Comparison of ENCODE assay signal across 1 cellular context in genomic region chr12:120116443-120116791, GRCh38.
TF ChIP-seq lines count a peak whose summit lies in the region.

TSS of gene RAB35 (minus strand) at chr12:120116753. CDS start at chr12:120116650, 103 bp downstream.

TF ChIP-seq in GM12878, 131 proteins besides CTCF, POLR2A, EP300 and RAD21 (continued from another document):
- TF ChIP-seq MTA2 (IDR thresholded peaks at IDR 0.05; ENCODE audit: low read depth) (no peak), REST (IDR thresholded peaks at IDR 0.05; ENCODE audit: low read depth, low read length) (no peak)
